Comparison of ENCODE assay signal across 1 cellular context in genomic region chr9:113156880-113157279, GRCh38.
TF ChIP-seq lines count a peak whose summit lies in the region.

No MANE protein-coding gene starts in this region.

TF ChIP-seq in GM12878, 131 proteins besides CTCF, POLR2A, EP300 and RAD21 (continued from another document):
- no peak for TF ChIP-seq RFX5 (IDR thresholded peaks at IDR 0.05; ENCODE audit: low read depth, low read length)
- TF ChIP-seq BRCA1 (IDR thresholded peaks at IDR 0.05; ENCODE audit: low read depth, low read length): no peak
- TF ChIP-seq ZSCAN29 (IDR thresholded peaks at IDR 0.05): no peak
- TF ChIP-seq WRNIP1 (IDR thresholded peaks at IDR 0.05; ENCODE audit: borderline replicate concordance, low read depth, low read length): no peak
- TF ChIP-seq HDGF (IDR thresholded peaks at IDR 0.05): no peak
- TF ChIP-seq SUZ12 (IDR thresholded peaks at IDR 0.05; ENCODE audit: unreplicated experiment): no peak
- TF ChIP-seq TBL1XR1 (IDR thresholded peaks at IDR 0.05; ENCODE audit: low read depth, low read length): no peak
- TF ChIP-seq USF2 (IDR thresholded peaks at IDR 0.05; ENCODE audit: borderline replicate concordance, low read depth, low read length): no peak
- no peak for TF ChIP-seq RELA (IDR thresholded peaks at IDR 0.05; ENCODE audit: borderline replicate concordance, partially characterized antibody)
